In genomic region chr2:241481687-241482086, GRCh38 we compare ENCODE assay signal across 17 cellular contexts. TPM values are rescaled to one million over a fixed set of nuclear protein-coding genes. Genes with fewer than 3 reads are reported as not detected.
DNase-seq lines count a peak whose midpoint lies in the region; ATAC-seq and TF ChIP-seq lines count a peak whose summit lies in the region.
"Had no signal": no experiment of that assay in that cellular context is flagged by ENCODE, and none has a peak within 500 bp of the region (broad histone marks: within the 10 kb centered on the region; RNA-seq: fewer than 3 reads in every experiment).

No MANE protein-coding gene starts in this region.

- no peak overlapping the region for H4K8ac ChIP-seq in H9 (replicated peaks; ENCODE audit: insufficient read length, low read depth, low read length)

- H3K79me2 ChIP-seq in H9 (ENCODE audit: insufficient read depth, low read length) = no peaks in the 10 kb centered on the region

- no peak overlapping the region for H4K91ac ChIP-seq in H9 (ENCODE audit: insufficient read length, low read depth, low read length)

- no peak overlapping the region for H4K5ac ChIP-seq in H9 (ENCODE audit: insufficient read length, low read depth, low read length)

- H3K56ac ChIP-seq in H9 (ENCODE audit: insufficient read length, low read depth, low read length) = no peak overlapping the region

- H3K79me1 ChIP-seq in H9 (ENCODE audit: insufficient read depth, low read depth, low read length, poor library complexity, severe bottlenecking) = no peaks in the 10 kb centered on the region

- no peak overlapping the region for H3K14ac ChIP-seq in H9 (ENCODE audit: insufficient read depth, low read length)

- H3K27me3 ChIP-seq in H9 (ENCODE audit: insufficient read depth, low read length) (no peaks in the 10 kb centered on the region), MG63 (no peaks in the 10 kb centered on the region)
- no peaks in the 10 kb centered on the region for H3K27me3 ChIP-seq in CD8-positive, alpha-beta T cell (ENCODE audit: insufficient read depth, low read length)
- H3K27me3 ChIP-seq: BE2C had no signal

- H3K27ac ChIP-seq in H9 (ENCODE audit: insufficient read length, low read depth, low read length) = no peak overlapping the region
- H3K27ac ChIP-seq in CD8-positive, alpha-beta T cell (ENCODE audit: low read depth, low read length) = no peak overlapping the region
- H3K27ac ChIP-seq: HL-60 had no signal

- H3K4me2 ChIP-seq in H9 (ENCODE audit: insufficient read depth, insufficient read length, low read length) = no peak overlapping the region

- WGBS in H9 (ENCODE audit: extremely low coverage, insufficient read length, low lambda C conversion rate) = no CpG with 5 or more reads among the region's 1 CpG

- H2BK15ac ChIP-seq in H9 (ENCODE audit: low read depth, low read length) = no peak overlapping the region

- H2AFZ ChIP-seq in H9 (ENCODE audit: low read length) = no peak overlapping the region

- no peak overlapping the region for H2AK5ac ChIP-seq in H9 (ENCODE audit: insufficient read length, low read length)

- TF ChIP-seq CTCF in H9 (conservative IDR thresholded peaks at IDR 0.05) (0 out of 3 replicates have a peak, but pooled peaks have one; percentile 14), choroid plexus epithelial cell (conservative IDR thresholded peaks at IDR 0.05; ENCODE audit: low read depth, low read length) (peak; percentile 7)
- TF ChIP-seq CTCF in CD8-positive, alpha-beta T cell (IDR thresholded peaks at IDR 0.05) = no peak

- no peak overlapping the region for H2BK120ac ChIP-seq in H9 (ENCODE audit: low read depth, low read length, poor library complexity, severe bottlenecking)

- peaks cover 0 to 8% (median 2%) of the 10 kb centered on the region in 3 experiments; a peak in 3 of 7 replicates for H3K36me3 Mint-ChIP-seq in H9 (ENCODE audit: insufficient read depth in 1 of 3, low read depth in 3 of 3)
- H3K36me3 Mint-ChIP-seq in T-helper 17 cell (ENCODE audit: low read depth) = peaks cover 2% of the 10 kb centered on the region
- H3K36me3 Mint-ChIP-seq in CD8-positive, alpha-beta T cell = peaks cover 12% of the 10 kb centered on the region
- H3K36me3 Mint-ChIP-seq: CD4-positive, CD25-positive, alpha-beta regulatory T cell had no signal

- peaks cover 6% of the 10 kb centered on the region for H4K20me1 ChIP-seq in H9 (ENCODE audit: control insufficient read depth, insufficient read depth, insufficient read length)

- H3K4me1 ChIP-seq in H9 (ENCODE audit: insufficient read depth, low read length) = no peaks in the 10 kb centered on the region
- no peaks in the 10 kb centered on the region for H3K4me1 ChIP-seq in CD8-positive, alpha-beta T cell (ENCODE audit: insufficient read depth, low read length)
- H3K4me1 ChIP-seq: BE2C, Caco-2 had no signal

- no peaks in the 10 kb centered on the region for H3K9me3 ChIP-seq in H9 (ENCODE audit: control insufficient read depth, low read depth, low read length)
- H3K9me3 ChIP-seq in T-helper 17 cell (ENCODE audit: control insufficient read depth, low read length, poor library complexity, severe bottlenecking) = no peaks in the 10 kb centered on the region
- no peaks in the 10 kb centered on the region for H3K9me3 ChIP-seq in CD8-positive, alpha-beta T cell (ENCODE audit: low read length)
- no peaks in the 10 kb centered on the region for H3K9me3 ChIP-seq in MG63
- H3K9me3 ChIP-seq: BE2C, Caco-2 had no signal

- no peaks in the 10 kb centered on the region for H3K9me3 Mint-ChIP-seq in H9
- no peaks in the 10 kb centered on the region for H3K9me3 Mint-ChIP-seq in CD8-positive, alpha-beta T cell
- H3K9me3 Mint-ChIP-seq: CD4-positive, CD25-positive, alpha-beta regulatory T cell; HFFc6 had no signal

- H3K23ac ChIP-seq in H9 (ENCODE audit: insufficient read length, low read depth, low read length) = no peak overlapping the region

- no peak overlapping the region for H3K4me3 ChIP-seq in choroid plexus epithelial cell (ENCODE audit: low read depth, low read length)
- no peak overlapping the region for H3K4me3 ChIP-seq in CD8-positive, alpha-beta T cell (ENCODE audit: low read depth, low read length)
- no peak overlapping the region for H3K4me3 ChIP-seq in MG63

- intact Hi-C loops in CD8-positive, alpha-beta T cell (cut with DNase I, micrococcal nuclease) = no loop called here

- H3K4me1 Mint-ChIP-seq in H9 (no peaks in the 10 kb centered on the region; a peak in 1 of 4 replicates), T-helper 17 cell (no peaks in the 10 kb centered on the region)
- H3K4me1 Mint-ChIP-seq in CD8-positive, alpha-beta T cell (ENCODE audit: low read depth) = no peaks in the 10 kb centered on the region
- H3K4me1 Mint-ChIP-seq: CD4-positive, CD25-positive, alpha-beta regulatory T cell had no signal

- no peak overlapping the region for H3T11ph ChIP-seq in H9 (ENCODE audit: low read length)

- H3K4me3 Mint-ChIP-seq in H9 (no peak overlapping the region), T-helper 17 cell (no peak overlapping the region)
- H3K4me3 Mint-ChIP-seq in CD8-positive, alpha-beta T cell = no peak overlapping the region
- H3K4me3 Mint-ChIP-seq: CD4-positive, CD25-positive, alpha-beta regulatory T cell; HFFc6 had no signal

- H3K9ac ChIP-seq in H9 (ENCODE audit: extremely low read depth, insufficient read length, low read length) = no peak overlapping the region

- CTCF ChIA-PET in CD8-positive, alpha-beta T cell (lab: Charles Lee) = no interaction called here

- no peak for ATAC-seq in T-helper 17 cell
- ATAC-seq in CD8-positive, alpha-beta T cell = no peak

- H3K4ac ChIP-seq in H9 (ENCODE audit: low read depth, low read length) = no peak overlapping the region

- no peak overlapping the region for H2BK12ac ChIP-seq in H9 (ENCODE audit: insufficient read length, low read depth, low read length)

- no peaks in the 10 kb centered on the region for H3K36me3 ChIP-seq in CD8-positive, alpha-beta T cell (ENCODE audit: insufficient read depth, low read length)
- H3K36me3 ChIP-seq in MG63 = 0 out of 2 replicates have a peak, but pooled peaks cover 3% of the 10 kb centered on the region
- H3K36me3 ChIP-seq: BE2C had no signal

- no peak overlapping the region for H3K18ac ChIP-seq in H9 (ENCODE audit: insufficient read length, low read depth, low read length)

- POLR2A ChIA-PET in CD8-positive, alpha-beta T cell (lab: Charles Lee) = no interaction called here

- H3K27ac Mint-ChIP-seq in H9 (no peak overlapping the region), T-helper 17 cell (peak overlapping the region; percentile 62)
- no peak overlapping the region for H3K27ac Mint-ChIP-seq in CD8-positive, alpha-beta T cell
- H3K27ac Mint-ChIP-seq: CD4-positive, CD25-positive, alpha-beta regulatory T cell; HFFc6 had no signal

- H3K27me3 Mint-ChIP-seq in H9 (ENCODE audit: low read depth) (peaks cover 2% of the 10 kb centered on the region), T-helper 17 cell (no peaks in the 10 kb centered on the region)
- no peaks in the 10 kb centered on the region for H3K27me3 Mint-ChIP-seq in CD8-positive, alpha-beta T cell (ENCODE audit: low read depth)
- H3K27me3 Mint-ChIP-seq: CD4-positive, CD25-positive, alpha-beta regulatory T cell had no signal

- H2BK20ac ChIP-seq in H9 (ENCODE audit: low read depth, low read length, poor library complexity, severe bottlenecking) = no peak overlapping the region

- H2BK5ac ChIP-seq in H9 (ENCODE audit: insufficient read length, low read length) = no peak overlapping the region

- DNase-seq in H9 = no peak
- no peak for DNase-seq in T-helper 17 cell
- no peak for DNase-seq in choroid plexus epithelial cell (ENCODE audit: low read depth)
- DNase-seq in iPS-NIHi7 (ENCODE audit: extremely low spot score) = no peak
- no peak for DNase-seq in NCI-H1930 (lab: John Stamatoyannopoulos, UW)
- no peak for DNase-seq in CD8-positive, alpha-beta T cell
- DNase-seq in MG63 = no peak
- DNase-seq: ACHN; BE2C; Caco-2; CD4-positive, CD25-positive, alpha-beta regulatory T cell; DMS79; GDM1; GOT3; HCEC 1CT; HFFc6 had no signal

- no peaks in the 10 kb centered on the region for H3K23me2 ChIP-seq in H9 (ENCODE audit: insufficient read length, low read depth, low read length, poor library complexity, severe bottlenecking)

RNA-seq across cellular contexts. Expression of gene STK25, which starts 26.7 kb away (rescaled TPM):
- 189 TPM in 2 replicates for total RNA-seq in H9 (2021)
- total RNA-seq in T-helper 17 cell = 100 to 1,000 TPM; 105 to 109 TPM
- total RNA-seq in CD8-positive, alpha-beta T cell = 10 to 100 TPM; 58.7 to 66.4 TPM
- 176 and 432 TPM in 2 replicates for total RNA-seq in MG63 (2014; rRNA removed; shearing (Covaris generic); ENCODE audit: low replicate concordance)
